28 cellular contexts compared by ENCODE assay signal in the genomic region with DNA sequence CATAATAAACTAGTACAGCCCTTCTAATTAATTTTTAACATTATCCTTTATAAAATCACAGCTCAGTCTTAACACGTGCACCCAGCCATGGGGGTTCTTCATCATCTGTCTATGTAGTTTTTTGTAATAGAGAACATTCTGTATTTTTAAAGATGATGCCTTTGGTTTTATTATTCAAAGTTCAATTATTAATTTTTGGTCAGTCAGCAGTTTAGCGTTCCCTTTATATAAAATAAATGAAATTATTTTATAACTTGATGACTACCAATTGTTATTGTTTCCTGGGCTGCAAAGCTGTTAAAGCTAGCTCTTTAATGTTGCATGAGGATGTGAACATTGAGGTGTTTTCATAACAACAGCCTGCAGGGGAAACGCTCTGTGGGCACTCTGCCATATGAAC.
"Had no signal": no experiment of that assay in that cellular context is flagged by ENCODE, and none has a peak within 500 bp of the region (broad histone marks: within the 10 kb centered on the region; RNA-seq: fewer than 3 reads in every experiment).

No MANE protein-coding gene starts in this region.

- H3K4me1 ChIP-seq: esophagus muscularis mucosa, foreskin keratinocyte, heart left ventricle, pancreas, prostate gland, right atrium auricular region, stomach, thyroid gland, upper lobe of left lung, vagina had no signal

- H3K9me3 ChIP-seq: esophagus muscularis mucosa, heart left ventricle, pancreas, prostate gland, right atrium auricular region, stomach, thyroid gland, upper lobe of left lung, vagina had no signal

- ATAC-seq: foreskin keratinocyte; heart left ventricle; pancreas; stimulated activated naive B cell treated with anti-CD40 and anti-IgM and Interleukin-4, amounts not matched to agents 10 μg/mL and 1 μg/mL and 100 μg/mL, for 72 hours had no signal

- H3K4me3 ChIP-seq: esophagus muscularis mucosa, heart left ventricle, pancreas, prostate gland, right atrium auricular region, stomach, thyroid gland, upper lobe of left lung, vagina had no signal

- H3K27me3 ChIP-seq: foreskin keratinocyte, right atrium auricular region, thyroid gland, upper lobe of left lung, vagina had no signal

- DNase-seq: activated CD4-positive, alpha-beta memory T cell treated with anti-CD3 and anti-CD28 coated beads, Interleukin-2, amount 10 ng/mL, durations not matched to agents 7 days and 5 days; activated CD4-positive, alpha-beta T cell treated with anti-CD3 and anti-CD28 coated beads, Interleukin-2, amount 10 ng/mL, durations not matched to agents 24 days and 14 days; activated CD4-positive, CD25-positive, alpha-beta regulatory T cell treated with anti-CD3 and anti-CD28 coated beads, Interleukin-2, amount 50 U/mL, for 72 hours; activated CD8-positive, alpha-beta memory T cell treated with anti-CD3 and anti-CD28 coated beads, Interleukin-2, amount 50 U/mL, for 48 hours; activated gamma-delta T cell; activated naive CD4-positive, alpha-beta T cell treated with anti-CD3 and anti-CD28 coated beads, Interleukin-2, amount 10 ng/mL, durations not matched to agents 7 days and 5 days; activated naive CD8-positive, alpha-beta T cell treated with anti-CD3 and anti-CD28 coated beads, Interleukin-2, amount 10 ng/mL, durations not matched to agents 7 days and 5 days; activated T-cell treated with anti-CD3 and anti-CD28 coated beads, Interleukin-2, amount 50 U/mL, for 24 hours; caudate nucleus; foreskin keratinocyte; heart left ventricle; hypothalamus; immature natural killer cell; kidney; naive B cell; pancreas; stimulated activated CD4-positive, alpha-beta T cell treated with anti-CD3 and anti-CD28 coated beads, Interleukin-15, amount 100 ng/mL, for 24 hours; stimulated activated CD4-positive, alpha-beta T cell treated with anti-CD3 and anti-CD28 coated beads, Interleukin-2, amount 100 ng/mL, for 24 hours; stimulated activated naive B cell treated with anti-CD40 and anti-IgM and Interleukin-4, amounts not matched to agents 10 μg/mL and 1 μg/mL and 100 μg/mL, for 72 hours; stomach; upper lobe of left lung had no signal

- H3K36me3 ChIP-seq: esophagus muscularis mucosa, heart left ventricle, pancreas, prostate gland, right atrium auricular region, stomach, thyroid gland, upper lobe of left lung, vagina had no signal

- H3K27ac ChIP-seq: esophagus muscularis mucosa, foreskin keratinocyte, heart left ventricle, pancreas, prostate gland, right atrium auricular region, stomach, thyroid gland, upper lobe of left lung, vagina had no signal

- FAIRE-seq: astrocyte, kidney, pancreas, TTC549 had no signal
